30 cellular contexts compared by ENCODE assay signal in the genomic region with DNA sequence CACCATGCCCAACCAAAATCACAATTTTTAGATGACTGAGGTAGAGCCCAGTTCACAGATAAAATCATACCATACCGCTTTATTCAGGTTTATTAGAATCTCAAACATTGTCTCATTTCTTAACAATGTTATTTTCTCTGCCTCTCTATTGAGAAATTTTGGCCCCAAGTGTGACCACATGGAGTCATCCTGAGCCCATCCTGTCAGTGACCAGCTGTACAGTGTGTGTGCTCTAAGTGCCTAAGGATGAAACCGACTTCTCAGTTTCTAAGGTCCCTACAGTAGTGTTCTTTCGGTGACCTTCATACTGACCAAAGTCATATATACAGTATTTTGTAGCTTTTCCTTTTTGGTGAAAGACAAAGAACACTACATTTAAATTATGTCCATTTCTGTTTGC.
"Had no signal": no experiment of that assay in that cellular context is flagged by ENCODE, and none has a peak within 500 bp of the region (broad histone marks: within the 10 kb centered on the region; RNA-seq: fewer than 3 reads in every experiment).

No MANE protein-coding gene starts in this region.

- H3K9me3 Mint-ChIP-seq: activated naive CD4-positive, alpha-beta T cell treated with anti-CD3 and anti-CD28 coated beads for 36 hours; activated naive CD8-positive, alpha-beta T cell treated with anti-CD3 and anti-CD28 coated beads for 36 hours; activated T-helper 1 cell treated with anti-CD3 and anti-CD28 coated beads, Interleukin-12 subunit alpha, Interleukin-12 subunit beta, Interleukin-2, Interleukin-4 antibody, amounts not matched to agents 30 ng/mL and 10 ng/mL and 1 ng/mL, durations not matched to agents 14 hours and 24 hours and 36 hours; brain; naive B cell; T-helper 1 cell treated with Interleukin-12 subunit alpha and Interleukin-12 subunit beta and Interleukin-4 antibody, amounts not matched to agents 30 μg/mL and 1 μg/mL, for 36 hours had no signal

- H3K4me3 Mint-ChIP-seq: activated naive CD4-positive, alpha-beta T cell treated with anti-CD3 and anti-CD28 coated beads for 36 hours; activated naive CD8-positive, alpha-beta T cell treated with anti-CD3 and anti-CD28 coated beads for 36 hours; activated T-helper 1 cell treated with anti-CD3 and anti-CD28 coated beads, Interleukin-12 subunit alpha, Interleukin-12 subunit beta, Interleukin-2, Interleukin-4 antibody, amounts not matched to agents 30 ng/mL and 10 ng/mL and 1 ng/mL, durations not matched to agents 14 hours and 24 hours and 36 hours; naive B cell; T-helper 1 cell treated with Interleukin-12 subunit alpha and Interleukin-12 subunit beta and Interleukin-4 antibody, amounts not matched to agents 30 μg/mL and 1 μg/mL, for 36 hours had no signal

- H3K27me3 ChIP-seq: adrenal gland, ascending aorta, esophagus muscularis mucosa, gastrocnemius medialis, hepatocyte, pancreas, suprapubic skin, tibial artery, upper lobe of right lung had no signal

- H2AFZ ChIP-seq: hepatocyte had no signal

- H3K27me3 Mint-ChIP-seq: brain, naive B cell had no signal

- H3K4me1 Mint-ChIP-seq: activated naive CD8-positive, alpha-beta T cell treated with anti-CD3 and anti-CD28 coated beads for 36 hours had no signal

- H3K36me3 ChIP-seq: adrenal gland, ascending aorta, esophagus muscularis mucosa, gastrocnemius medialis, left ventricle myocardium inferior, pancreas, prostate gland, spleen, suprapubic skin, tibial artery, upper lobe of right lung, WERI-Rb-1 had no signal

- H3K79me2 ChIP-seq: hepatocyte had no signal

- H3K9me3 ChIP-seq: adrenal gland, ascending aorta, esophagus muscularis mucosa, gastrocnemius medialis, left ventricle myocardium inferior, pancreas, prostate gland, spleen, suprapubic skin, tibial artery, upper lobe of right lung had no signal

- H3K4me3 ChIP-seq: adrenal gland, ascending aorta, esophagus muscularis mucosa, gastrocnemius medialis, hepatocyte, left ventricle myocardium inferior, pancreas, prostate gland, spleen, suprapubic skin, tibial artery, upper lobe of right lung had no signal

- H3K27ac Mint-ChIP-seq: activated naive CD4-positive, alpha-beta T cell treated with anti-CD3 and anti-CD28 coated beads for 36 hours; activated naive CD8-positive, alpha-beta T cell treated with anti-CD3 and anti-CD28 coated beads for 36 hours; activated T-helper 1 cell treated with anti-CD3 and anti-CD28 coated beads, Interleukin-12 subunit alpha, Interleukin-12 subunit beta, Interleukin-2, Interleukin-4 antibody, amounts not matched to agents 30 ng/mL and 10 ng/mL and 1 ng/mL, durations not matched to agents 14 hours and 24 hours and 36 hours; brain; T-helper 1 cell treated with Interleukin-12 subunit alpha and Interleukin-12 subunit beta and Interleukin-4 antibody, amounts not matched to agents 30 μg/mL and 1 μg/mL, for 36 hours had no signal

- H3K27ac ChIP-seq: adrenal gland, ascending aorta, esophagus muscularis mucosa, hepatocyte, pancreas, prostate gland, spleen, suprapubic skin, tibial artery, upper lobe of right lung, WERI-Rb-1 had no signal

- ATAC-seq: activated CD4-positive, CD25-positive, alpha-beta regulatory T cell treated with anti-CD3 and anti-CD28 coated beads, Interleukin-2, amount 50 U/mL, for 24 hours; gastrocnemius medialis; pancreas; upper lobe of right lung had no signal

- H3K36me3 Mint-ChIP-seq: activated naive CD8-positive, alpha-beta T cell treated with anti-CD3 and anti-CD28 coated beads for 36 hours; brain; naive B cell had no signal

- H3K4me1 ChIP-seq: ascending aorta, prostate gland, suprapubic skin, upper lobe of right lung had no signal

- H3K4me2 ChIP-seq: hepatocyte had no signal

- DNase-seq: activated CD4-positive, alpha-beta T cell treated with anti-CD3 and anti-CD28 coated beads for 48 hours; activated CD4-positive, alpha-beta T cell treated with anti-CD3 and anti-CD28 coated beads, Interleukin-2, amount 50 U/mL, for 48 hours; activated CD8-positive, alpha-beta memory T cell treated with anti-CD3 and anti-CD28 coated beads for 24 hours; activated effector memory CD4-positive, alpha-beta T cell treated with anti-CD3 and anti-CD28 coated beads, Interleukin-2, amount 50 U/mL, for 16 hours; activated naive CD4-positive, alpha-beta T cell treated with anti-CD3 and anti-CD28 coated beads for 36 hours; activated naive CD8-positive, alpha-beta T cell treated with anti-CD3 and anti-CD28 coated beads for 36 hours; activated T-cell treated with anti-CD3 and anti-CD28 coated beads, Interleukin-2, amount 50 U/mL, for 1 hour; adrenal gland; caudate nucleus; gastrocnemius medialis; islet precursor cell; left ventricle myocardium inferior; naive B cell; nucleus accumbens; pancreas; spleen; stimulated activated naive CD4-positive, alpha-beta T cell; T-helper 9 cell; tibial artery; upper lobe of right lung; WERI-Rb-1 had no signal
